1 cellular context compared by ENCODE assay signal in genomic region chr18:79117380-79117779, GRCh38.
TF ChIP-seq lines count a peak whose summit lies in the region.

No MANE protein-coding gene starts in this region.

TF ChIP-seq in WTC11, 78 proteins besides CTCF, POLR2A, EP300 and RAD21 (continued from another document):
- TF ChIP-seq NFATC4 (CRISPR knock-in tag; IDR thresholded peaks at IDR 0.05) (no peak), GRHL2 (CRISPR knock-in tag; IDR thresholded peaks at IDR 0.05; ENCODE audit: insufficient replicate concordance, severe bottlenecking) (no peak), ERG (CRISPR knock-in tag; IDR thresholded peaks at IDR 0.05) (no peak), ZNF423 (CRISPR knock-in tag; IDR thresholded peaks at IDR 0.05) (no peak), ZNF138 (CRISPR knock-in tag; conservative IDR thresholded peaks at IDR 0.05) (no peak), ZMAT4 (CRISPR knock-in tag; IDR thresholded peaks at IDR 0.05) (no peak), HMGXB4 (CRISPR knock-in tag; IDR thresholded peaks at IDR 0.05) (no peak), IRF2 (CRISPR knock-in tag; IDR thresholded peaks at IDR 0.05; ENCODE audit: borderline replicate concordance, low read depth) (no peak), ZNF512 (CRISPR knock-in tag; IDR thresholded peaks at IDR 0.05; ENCODE audit: borderline replicate concordance) (no peak)
